In the genomic region with DNA sequence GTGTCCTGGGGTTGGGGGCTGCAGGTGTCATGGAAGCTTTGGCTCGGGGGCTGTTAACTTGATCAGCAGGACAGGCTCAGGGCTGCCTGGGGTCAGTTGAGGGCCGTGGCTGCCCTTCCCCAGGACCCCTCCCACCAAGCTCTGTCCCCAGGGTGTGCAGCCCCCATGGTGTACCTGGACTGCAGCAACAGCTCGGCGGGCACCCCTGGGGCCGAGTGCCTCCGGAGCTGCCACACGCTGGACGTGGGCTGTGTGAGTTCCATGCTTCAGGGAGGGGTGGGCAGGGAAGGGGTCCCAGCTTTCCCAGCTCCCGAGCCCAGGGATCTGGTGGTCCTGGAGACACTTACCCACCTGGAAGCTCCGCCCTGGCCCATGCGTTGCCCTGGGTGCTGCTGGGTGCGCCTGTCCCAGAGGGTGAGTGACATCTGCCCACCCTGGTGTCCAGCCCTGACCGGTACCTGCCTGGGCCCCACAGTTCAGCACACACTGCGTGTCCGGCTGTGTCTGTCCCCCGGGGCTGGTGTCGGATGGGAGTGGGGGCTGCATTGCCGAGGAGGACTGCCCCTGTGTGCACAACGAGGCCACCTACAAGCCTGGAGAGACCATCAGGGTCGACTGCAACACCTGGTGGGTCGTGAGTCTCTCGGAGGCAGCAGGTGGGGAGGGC, we compare ENCODE assay signal across 25 cellular contexts. TPM values are rescaled to one million over a fixed set of nuclear protein-coding genes. Genes with fewer than 3 reads are reported as not detected.
DNase-seq lines count a peak whose midpoint lies in the region; ATAC-seq and TF ChIP-seq lines count a peak whose summit lies in the region.
"Had no signal": no experiment of that assay in that cellular context is flagged by ENCODE, and none has a peak within 500 bp of the region (broad histone marks: within the 10 kb centered on the region; RNA-seq: fewer than 3 reads in every experiment).

No MANE protein-coding gene starts in this region.

- no peaks in the 10 kb centered on the region for H3K4me1 Mint-ChIP-seq in chondrocyte (ENCODE audit: low read depth)
- H3K4me1 Mint-ChIP-seq: T-helper 17 cell had no signal

- DNase-seq in activated CD4-positive, CD25-positive, alpha-beta regulatory T cell treated with anti-CD3 and anti-CD28 coated beads, Interleukin-2, amount 50 U/mL, for 72 hours = peak; percentile 22
- no peak for DNase-seq in activated CD4-positive, CD25-positive, alpha-beta regulatory T cell (lab: John Stamatoyannopoulos, UW)
- DNase-seq in chondrocyte (ENCODE audit: low spot score) (peak; percentile 91), iPS-NIHi11 (ENCODE audit: low spot score) (peak; percentile 13), sciatic nerve (ENCODE audit: low spot score) (peak; percentile 46), NCI-H1694 treated with DMSO at 0.1 percent for 48 hours (lab: John Stamatoyannopoulos, UW) (no peak), omental fat pad (ENCODE audit: low spot score) (no peak)
- DNase-seq: AML-193; DMS79 treated with DMSO at 0.1 percent for 48 hours; effector memory CD8-positive, alpha-beta T cell; midbrain; NCI-H1048; NCI-H2029; NCI-H226; NCI-H82; stimulated activated CD4-positive, alpha-beta T cell treated with anti-CD3 and anti-CD28 coated beads, Interleukin-12 subunit alpha, Interleukin-12 subunit beta, amount 100 ng/mL, for 4 hours; stimulated activated CD4-positive, alpha-beta T cell treated with anti-CD3 and anti-CD28 coated beads, Interleukin-4, amount 100 ng/mL, for 4 hours; trophoblast cell had no signal

- H3K27ac Mint-ChIP-seq in chondrocyte (ENCODE audit: unreplicated experiment) = no peak overlapping the region
- H3K27ac Mint-ChIP-seq: effector memory CD8-positive, alpha-beta T cell; stimulated activated naive CD8-positive, alpha-beta T cell treated with anti-CD3 and anti-CD28 coated beads, Interleukin-15, Interleukin-2, amounts not matched to agents 100 ng/mL and 50 ng/mL, for 24 hours; T-helper 17 cell had no signal

- intact Hi-C loops in sciatic nerve (cut with DNase I) = no loop called here

- H3K27me3 Mint-ChIP-seq in chondrocyte (ENCODE audit: low read depth) = peaks cover 8% of the 10 kb centered on the region
- H3K27me3 Mint-ChIP-seq: effector memory CD8-positive, alpha-beta T cell; stimulated activated naive CD8-positive, alpha-beta T cell treated with anti-CD3 and anti-CD28 coated beads, Interleukin-15, Interleukin-2, amounts not matched to agents 100 ng/mL and 50 ng/mL, for 24 hours; T-helper 17 cell had no signal

- ATAC-seq in sciatic nerve (no peak), omental fat pad (ENCODE audit: low FRiP score) (no peak), HG03442 (IDR thresholded peaks at IDR 0.05; ENCODE audit: unreplicated experiment) (no peak)
- ATAC-seq: body of pancreas; effector memory CD8-positive, alpha-beta T cell; GM12878; T-helper 17 cell had no signal

- no peaks in the 10 kb centered on the region for H3K9me3 Mint-ChIP-seq in chondrocyte (ENCODE audit: low read depth)
- H3K9me3 Mint-ChIP-seq: effector memory CD8-positive, alpha-beta T cell; stimulated activated naive CD8-positive, alpha-beta T cell treated with anti-CD3 and anti-CD28 coated beads, Interleukin-15, Interleukin-2, amounts not matched to agents 100 ng/mL and 50 ng/mL, for 24 hours had no signal

- no peak for TF ChIP-seq CTCF in chondrocyte (IDR thresholded peaks at IDR 0.05)
- TF ChIP-seq CTCF in omental fat pad (IDR thresholded peaks at IDR 0.05) = no peak

- no peak overlapping the region for H3K4me3 Mint-ChIP-seq in chondrocyte (ENCODE audit: unreplicated experiment)
- H3K4me3 Mint-ChIP-seq: effector memory CD8-positive, alpha-beta T cell; stimulated activated naive CD8-positive, alpha-beta T cell treated with anti-CD3 and anti-CD28 coated beads, Interleukin-15, Interleukin-2, amounts not matched to agents 100 ng/mL and 50 ng/mL, for 24 hours; T-helper 17 cell had no signal

- no peaks in the 10 kb centered on the region for H3K36me3 Mint-ChIP-seq in chondrocyte (ENCODE audit: low read depth)

RNA-seq across cellular contexts. Expression of gene MUC5B, which starts 11.3 kb away (rescaled TPM):
- not detected in 3 replicates for total RNA-seq in chondrocyte
- total RNA-seq in sciatic nerve = 0.71 TPM
- under 1 TPM in 1 of 4 donors, not detected in 3; 0.44 TPM for total RNA-seq in omental fat pad
- total RNA-seq: A172, LHCN-M2, T-helper 17 cell had no signal

Comparison
In these comparisons a context has a peak if more than half of its experiments do, and no peak if none do; other contexts are left out.
1. DNase-seq: peak in activated CD4-positive, CD25-positive, alpha-beta regulatory T cell treated with anti-CD3 and anti-CD28 coated beads, Interleukin-2, amount 50 U/mL, for 72 hours (single experiment), chondrocyte (single experiment), iPS-NIHi11 (single experiment) and sciatic nerve (single experiment); none in activated CD4-positive, CD25-positive, alpha-beta regulatory T cell (0 of 4), NCI-H1694 treated with DMSO at 0.1 percent for 48 hours (single experiment) and omental fat pad (single experiment).